24 cellular contexts compared by ENCODE assay signal in the genomic region with DNA sequence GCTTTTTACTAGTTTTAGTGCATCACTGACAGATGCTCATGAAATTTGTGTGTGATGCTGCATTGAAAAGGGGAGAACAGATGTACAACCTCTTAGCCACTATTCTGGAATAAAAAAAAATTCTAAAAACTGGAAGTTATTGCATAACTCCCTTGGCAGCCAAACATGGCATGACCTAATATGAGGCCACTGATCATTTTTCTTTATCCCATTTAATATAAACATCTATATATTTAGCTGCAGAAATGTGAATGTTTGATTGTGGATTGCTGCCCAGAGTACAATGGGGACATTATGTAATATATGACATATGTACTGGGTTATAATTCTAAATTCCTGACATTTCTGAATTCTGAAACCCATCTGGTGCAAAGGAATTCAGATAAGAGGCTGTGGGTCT.
DNase-seq lines count a peak whose midpoint lies in the region; ATAC-seq and TF ChIP-seq lines count a peak whose summit lies in the region.
"Had no signal": no experiment of that assay in that cellular context is flagged by ENCODE, and none has a peak within 500 bp of the region (broad histone marks: within the 10 kb centered on the region; RNA-seq: fewer than 3 reads in every experiment).

No MANE protein-coding gene starts in this region.

- intact Hi-C loops in Right ventricle myocardium superior (cut with DNase I): no loop called here
- intact Hi-C loops in cardiac septum (cut with DNase I): no loop called here

- H3K4me3 ChIP-seq in choroid plexus epithelial cell (ENCODE audit: low read depth, low read length): no peak overlapping the region
- H3K4me3 ChIP-seq: gastroesophageal sphincter, hepatocyte, pancreas, SK-N-MC, spleen had no signal

- DNase-seq in Right ventricle myocardium superior (no peak), cardiac septum (ENCODE audit: low spot score) (no peak), NCI-H2171 (lab: John Stamatoyannopoulos, UW) (peak; percentile 70), choroid plexus epithelial cell (ENCODE audit: low read depth) (peak; percentile 30), iris pigment epithelial cell (ENCODE audit: low read depth) (peak; percentile 57), anterior cingulate cortex (lab: John Stamatoyannopoulos, UW) (no peak), NCI-H510A treated with DMSO at 0.1 percent for 48 hours (lab: John Stamatoyannopoulos, UW) (no peak)
- DNase-seq: activated CD4-positive, alpha-beta T cell treated with anti-CD3 and anti-CD28 coated beads for 48 hours; activated CD8-positive, alpha-beta memory T cell treated with anti-CD3 and anti-CD28 coated beads for 24 hours; activated effector memory CD4-positive, alpha-beta T cell treated with Interleukin-2 at 50 U/mL for 16 hours; CD8-positive, alpha-beta T cell; Karpas-422; left cardiac atrium; MV-4-11; NCI-H187; NCI-H345; pancreas; spleen; T-helper 17 cell; trophoblast cell had no signal

- peak; percentile 52 for ATAC-seq in Right ventricle myocardium superior (ENCODE audit: poor library complexity)
- no peak for ATAC-seq in HG03159 (IDR thresholded peaks at IDR 0.05; ENCODE audit: unreplicated experiment)
- ATAC-seq: CD8-positive, alpha-beta T cell; gastroesophageal sphincter; left cardiac atrium; pancreas; T-helper 17 cell had no signal

- TF ChIP-seq CTCF in choroid plexus epithelial cell (conservative IDR thresholded peaks at IDR 0.05; ENCODE audit: low read depth, low read length): no peak

Comparison
In these comparisons a context has a peak if more than half of its experiments do, and no peak if none do; other contexts are left out.
1. DNase-seq: peak in NCI-H2171 (single experiment), choroid plexus epithelial cell (single experiment) and iris pigment epithelial cell (single experiment); none in Right ventricle myocardium superior (single experiment), cardiac septum (single experiment), anterior cingulate cortex (0 of 58) and NCI-H510A treated with DMSO at 0.1 percent for 48 hours (single experiment).